In genomic region chr20:23937303-23938117, GRCh38 we compare ENCODE assay signal across 8 cellular contexts. TPM values are rescaled to one million over a fixed set of nuclear protein-coding genes. Genes with fewer than 3 reads are reported as not detected.
DNase-seq lines count a peak whose midpoint lies in the region; ATAC-seq and TF ChIP-seq lines count a peak whose summit lies in the region.

No MANE protein-coding gene starts in this region.

- H3K36me3 Mint-ChIP-seq in CD4-positive, alpha-beta memory T cell, result no peaks in the 10 kb centered on the region

- no peaks in the 10 kb centered on the region for H3K4me1 ChIP-seq in CD4-positive, alpha-beta memory T cell (ENCODE audit: insufficient read depth, low read length)
- H3K4me1 ChIP-seq in SK-N-SH (ENCODE audit: control insufficient read depth in 1 of 2, insufficient read depth in 2 of 2, low read depth in 1 of 2, low read length in 1 of 2) (no peaks in the 10 kb centered on the region), left ventricle myocardium inferior (peaks cover 7% of the 10 kb centered on the region)

- H2AFZ ChIP-seq in SK-N-SH (ENCODE audit: low read depth), result no peak overlapping the region

- peak; percentile 64 for TF ChIP-seq CTCF in SK-N-SH (IDR thresholded peaks at IDR 0.05)
- TF ChIP-seq CTCF in left ventricle myocardium inferior (IDR thresholded peaks at IDR 0.05; ENCODE audit: borderline replicate concordance), result peak; percentile 86
- peak; percentile 51 for TF ChIP-seq CTCF in retinal pigment epithelial cell (conservative IDR thresholded peaks at IDR 0.05; ENCODE audit: low read depth, low read length)

- peak; percentile 53 to 68 (median 67) for DNase-seq in CD4-positive, alpha-beta memory T cell
- peak; percentile 31 for DNase-seq in HT1080 (ENCODE audit: low read depth)
- peak; percentile 55 for DNase-seq in SK-N-SH
- peak; percentile 12 for DNase-seq in amniotic epithelial cell (ENCODE audit: low read depth)
- peak; percentile 36 for DNase-seq in left ventricle myocardium inferior
- DNase-seq in retinal pigment epithelial cell (ENCODE audit: low read depth), result no peak
- DNase-seq in cortex of kidney (lab: John Stamatoyannopoulos, UW), result no peak

- no peak overlapping the region for H3K9ac ChIP-seq in SK-N-SH

- peak; percentile 89 for TF ChIP-seq RAD21 in SK-N-SH (IDR thresholded peaks at IDR 0.05; ENCODE audit: low read length)

- peak; percentile 47 for ATAC-seq in GM19043 (IDR thresholded peaks at IDR 0.05; ENCODE audit: low read depth, unreplicated experiment)

- TF ChIP-seq EP300 in SK-N-SH (IDR thresholded peaks at IDR 0.05; ENCODE audit: borderline replicate concordance in 1 of 2, low read depth in 1 of 2, low read length in 1 of 2), result no peak

- intact Hi-C loops in CD4-positive, alpha-beta memory T cell (cut with micrococcal nuclease), result loop anchor here (1.0 to 2.0 kb wide), 2 partner anchors 49 to 163 kb away; no protein-coding TSS in a partner anchor
- intact Hi-C loops in left ventricle myocardium inferior (cut with micrococcal nuclease), result no loop called here

- WGBS in SK-N-SH (ENCODE audit: low lambda C conversion rate), result 0% methylated on average over 2 of the region's 3 CpGs

- no peaks in the 10 kb centered on the region for H3K27me3 ChIP-seq in CD4-positive, alpha-beta memory T cell (ENCODE audit: insufficient read depth, low read length)
- H3K27me3 ChIP-seq in SK-N-SH (ENCODE audit: insufficient read depth) (no peaks in the 10 kb centered on the region), left ventricle myocardium inferior (ENCODE audit: low read depth) (peaks cover 21% of the 10 kb centered on the region)

- no peak overlapping the region for H3K27ac ChIP-seq in CD4-positive, alpha-beta memory T cell (ENCODE audit: low read depth, low read length)
- H3K27ac ChIP-seq in SK-N-SH (ENCODE audit: low read depth in 2 of 2, low read length in 1 of 2), result no peak overlapping the region
- no peak overlapping the region for H3K27ac ChIP-seq in left ventricle myocardium inferior (replicated peaks)

- H3K9me2 ChIP-seq in SK-N-SH, result no peaks in the 10 kb centered on the region

- H3F3A ChIP-seq in SK-N-SH (replicated peaks; ENCODE audit: insufficient read depth), result no peaks in the 10 kb centered on the region

- POLR2A ChIA-PET in CD4-positive, alpha-beta memory T cell (lab: Charles Lee; ENCODE audit: partially characterized antibody), result no interaction called here
- POLR2A ChIA-PET in SK-N-SH (lab: Yijun Ruan, JAX), result no interaction called here

- H3K4me3 Mint-ChIP-seq in CD4-positive, alpha-beta memory T cell, result no peak overlapping the region

- no peak overlapping the region for H3K4me2 ChIP-seq in SK-N-SH

- H3K79me2 ChIP-seq in SK-N-SH (ENCODE audit: insufficient read depth), result no peaks in the 10 kb centered on the region

- no peaks in the 10 kb centered on the region for H3K36me3 ChIP-seq in CD4-positive, alpha-beta memory T cell (ENCODE audit: insufficient read depth, low read length)
- no peaks in the 10 kb centered on the region for H3K36me3 ChIP-seq in SK-N-SH (replicated peaks in 1 of 2; ENCODE audit: control insufficient read depth in 1 of 2, insufficient read depth in 2 of 2, low read length in 1 of 2)
- no peaks in the 10 kb centered on the region for H3K36me3 ChIP-seq in left ventricle myocardium inferior

- CTCF ChIA-PET in CD4-positive, alpha-beta memory T cell (lab: Charles Lee; ENCODE audit: partially characterized antibody), result interaction anchor here (0.6 to 4.5 kb wide), 27 partner anchors 9 to 1462 kb away, joined by 3 to 58 read pairs (median 3); partner anchors contain the start of gene CST5
- CTCF ChIA-PET in SK-N-SH (lab: Yijun Ruan, JAX), result interaction anchor here (0.6 to 2.3 kb wide), 35 partner anchors 9 to 982 kb away, joined by 3 to 16 read pairs (median 5); no protein-coding TSS in a partner anchor

- no peaks in the 10 kb centered on the region for H3K9me3 ChIP-seq in CD4-positive, alpha-beta memory T cell (ENCODE audit: control insufficient read depth in 1 of 2, low read length in 2 of 2)
- H3K9me3 ChIP-seq in SK-N-SH (no peaks in the 10 kb centered on the region), left ventricle myocardium inferior (replicated peaks) (peaks cover 5% of the 10 kb centered on the region)

- H3K27ac Mint-ChIP-seq in CD4-positive, alpha-beta memory T cell, result no peak overlapping the region

- no peak overlapping the region for H3K4me3 ChIP-seq in CD4-positive, alpha-beta memory T cell (ENCODE audit: low read length in 2 of 2)
- H3K4me3 ChIP-seq in SK-N-SH (ENCODE audit: low read depth in 2 of 2, low read length in 1 of 2) (peak overlapping the region in 1 of 2 experiments; percentile 55; a peak in 1 of 4 replicates), left ventricle myocardium inferior (no peak overlapping the region), retinal pigment epithelial cell (ENCODE audit: low read length) (no peak overlapping the region)

- no peaks in the 10 kb centered on the region for H3K9me3 Mint-ChIP-seq in CD4-positive, alpha-beta memory T cell

- H4K20me1 ChIP-seq in SK-N-SH (ENCODE audit: insufficient read depth), result no peaks in the 10 kb centered on the region

- H3K27me3 Mint-ChIP-seq in CD4-positive, alpha-beta memory T cell, result peaks cover 3 to 4% of the 10 kb centered on the region in 2 donors

- H3K4me1 Mint-ChIP-seq in CD4-positive, alpha-beta memory T cell, result no peaks in the 10 kb centered on the region

TF ChIP-seq in SK-N-SH, 30 proteins besides CTCF, POLR2A, EP300 and RAD21:
- no peak for TF ChIP-seq RFX5 (IDR thresholded peaks at IDR 0.05; ENCODE audit: low read length)
- TF ChIP-seq SMC3 (IDR thresholded peaks at IDR 0.05; ENCODE audit: low read depth, low read length), result peak; percentile 76
- no peak for TF ChIP-seq NRF1 (IDR thresholded peaks at IDR 0.05; ENCODE audit: low read depth, low read length)
- TF ChIP-seq GATA2 (CRISPR knock-in tag; IDR thresholded peaks at IDR 0.05), result no peak

RNA-seq across cellular contexts. Expression of gene GGTLC1, which starts 51.1 kb away (rescaled TPM):
- total RNA-seq in CD4-positive, alpha-beta memory T cell, result not detected
- polyA plus RNA-seq in CD4-positive, alpha-beta memory T cell, result not detected
- total RNA-seq in HT1080 (2014; rRNA removed; shearing (Covaris generic)), result not detected in 2 replicates
- polyA plus RNA-seq in HT1080 (2015; cell fraction: cytosol; rRNA removed), result not detected in 2 replicates
- not detected in 2 replicates for polyA plus RNA-seq in HT1080 (2015; cell fraction: nucleus; rRNA removed)
- not detected in 2 replicates for polyA plus RNA-seq in SK-N-SH (2012; rRNA removed)
- not detected in 2 replicates for polyA plus RNA-seq in SK-N-SH (2012; cell fraction: cytosol; rRNA removed)
- polyA plus RNA-seq in SK-N-SH (2012; cell fraction: nucleus; rRNA removed), result not detected in 2 replicates
- total RNA-seq in left ventricle myocardium inferior, result not detected

RNA-seq across cellular contexts. Expression of gene CST5, which starts 58.0 kb away (rescaled TPM):
- total RNA-seq in CD4-positive, alpha-beta memory T cell, result not detected
- not detected for polyA plus RNA-seq in CD4-positive, alpha-beta memory T cell
- not detected in 2 replicates for total RNA-seq in HT1080 (2014; rRNA removed; shearing (Covaris generic))
- polyA plus RNA-seq in HT1080 (2015; cell fraction: cytosol; rRNA removed), result not detected in 2 replicates
- not detected in 2 replicates for polyA plus RNA-seq in HT1080 (2015; cell fraction: nucleus; rRNA removed)
- not detected in 2 replicates for polyA plus RNA-seq in SK-N-SH (2012; rRNA removed)
- polyA plus RNA-seq in SK-N-SH (2012; cell fraction: cytosol; rRNA removed), result not detected in 2 replicates
- polyA plus RNA-seq in SK-N-SH (2012; cell fraction: nucleus; rRNA removed), result not detected in 2 replicates
- total RNA-seq in left ventricle myocardium inferior, result not detected

Comparison
In these comparisons a context has a peak if more than half of its experiments do, and no peak if none do; other contexts are left out.
1. DNase-seq: peak in CD4-positive, alpha-beta memory T cell (5 of 5), HT1080 (single experiment), SK-N-SH (single experiment), amniotic epithelial cell (single experiment) and left ventricle myocardium inferior (single experiment); none in retinal pigment epithelial cell (single experiment) and cortex of kidney (single experiment).
2. Peak in every context shown above with its lines, with median percentiles within 50 percentile points of each other: CTCF ChIP-seq.